19 cellular contexts compared by ENCODE assay signal in genomic region chr22:37617431-37617830, GRCh38. TPM values are rescaled to one million over a fixed set of nuclear protein-coding genes. Genes with fewer than 3 reads are reported as not detected.
DNase-seq lines count a peak whose midpoint lies in the region; ATAC-seq and TF ChIP-seq lines count a peak whose summit lies in the region.
"Had no signal": no experiment of that assay in that cellular context is flagged by ENCODE, and none has a peak within 500 bp of the region (broad histone marks: within the 10 kb centered on the region; RNA-seq: fewer than 3 reads in every experiment).

No MANE protein-coding gene starts in this region.

- CTCF ChIA-PET in HEK293 (lab: Yijun Ruan, JAX): interaction anchor here (0.7 to 2.9 kb wide), 5 partner anchors 10 to 603 kb away, joined by 3 to 19 read pairs (median 3); no protein-coding TSS in a partner anchor

- H3K36me3 Mint-ChIP-seq in endothelial cell (ENCODE audit: low read depth, unreplicated experiment): peaks cover 3% of the 10 kb centered on the region

- peaks cover 16 to 69% of the 10 kb centered on the region in 2 experiments for H3K36me3 ChIP-seq in HEK293 (ENCODE audit: control insufficient read depth in 2 of 2, insufficient read depth in 1 of 2, low read length in 2 of 2)
- no peaks in the 10 kb centered on the region for H3K36me3 ChIP-seq in SU-DHL-6 (ENCODE audit: low read length)
- H3K36me3 ChIP-seq in osteoblast (ENCODE audit: insufficient read depth, low read length): peaks cover 44% of the 10 kb centered on the region

- H3K27me3 Mint-ChIP-seq in endothelial cell (ENCODE audit: unreplicated experiment): peaks cover 5% of the 10 kb centered on the region

- no peaks in the 10 kb centered on the region for H3K9me3 ChIP-seq in HEK293 (ENCODE audit: control insufficient read depth, insufficient read depth, low read depth, low read length)
- no peaks in the 10 kb centered on the region for H3K9me3 ChIP-seq in SU-DHL-6 (ENCODE audit: insufficient read depth, low read length)
- H3K9me3 ChIP-seq in osteoblast (ENCODE audit: low read depth, low read length): no peaks in the 10 kb centered on the region
- H3K9me3 ChIP-seq: Caco-2 had no signal

- no peak for TF ChIP-seq CTCF in HEK293 (tag by site-specific recombination; IDR thresholded peaks at IDR 0.05)
- TF ChIP-seq CTCF in SU-DHL-6 (IDR thresholded peaks at IDR 0.05; ENCODE audit: insufficient read depth, low read length, poor library complexity, severe bottlenecking): no peak
- TF ChIP-seq CTCF in osteoblast (IDR thresholded peaks at IDR 0.05; ENCODE audit: extremely low read depth, low read depth, low read length): no peak
- no peak for TF ChIP-seq CTCF in endothelial cell (IDR thresholded peaks at IDR 0.05; ENCODE audit: unreplicated experiment)

- H3F3A ChIP-seq in SU-DHL-6 (ENCODE audit: insufficient read depth): no peaks in the 10 kb centered on the region

- H3K9me2 ChIP-seq in SU-DHL-6 (replicated peaks; ENCODE audit: insufficient read depth, low read length): no peaks in the 10 kb centered on the region

- no peaks in the 10 kb centered on the region for H3K4me1 Mint-ChIP-seq in endothelial cell (ENCODE audit: unreplicated experiment)
- H3K4me1 Mint-ChIP-seq: H9 had no signal

- POLR2A ChIA-PET in HEK293 (lab: Yijun Ruan, JAX): interaction anchor here (0.7 to 1.3 kb wide), 2 partner anchors 9 to 58 kb away, joined by 3 to 10 read pairs; partner anchors contain the start of gene GGA1

- H3K27ac Mint-ChIP-seq in endothelial cell (ENCODE audit: unreplicated experiment): no peak overlapping the region
- H3K27ac Mint-ChIP-seq: H9 had no signal

- H3K4me1 ChIP-seq in HEK293 (ENCODE audit: control insufficient read depth, insufficient read depth, low read length) (no peaks in the 10 kb centered on the region), osteoblast (ENCODE audit: insufficient read depth, low read length) (peaks cover 4% of the 10 kb centered on the region)
- H3K4me1 ChIP-seq: Caco-2 had no signal

- ATAC-seq in HG03196 (IDR thresholded peaks at IDR 0.05; ENCODE audit: unreplicated experiment): no peak
- ATAC-seq in HG02852 (IDR thresholded peaks at IDR 0.05; ENCODE audit: unreplicated experiment): no peak
- ATAC-seq: SK-N-SH treated with all-trans-retinoic acid at 6 μM for 48 hours had no signal

- H3K27me3 ChIP-seq in SU-DHL-6 (ENCODE audit: low read length): no peaks in the 10 kb centered on the region
- H3K27me3 ChIP-seq in osteoblast (ENCODE audit: insufficient read depth, low read length): no peaks in the 10 kb centered on the region

- H3K27ac ChIP-seq in HEK293 (ENCODE audit: extremely low read depth, low read depth, low read length): no peak overlapping the region
- peak overlapping the region; percentile 85 for H3K27ac ChIP-seq in SU-DHL-6 (ENCODE audit: low read depth, low read length)
- no peak overlapping the region for H3K27ac ChIP-seq in osteoblast (ENCODE audit: low read depth, low read length)
- H3K27ac ChIP-seq: PC-9 had no signal

- H2AFZ ChIP-seq in SU-DHL-6 (ENCODE audit: low read depth, low read length, severe bottlenecking): no peak overlapping the region
- no peak overlapping the region for H2AFZ ChIP-seq in osteoblast (ENCODE audit: low read length)
- H2AFZ ChIP-seq: PC-9 had no signal

- H3K9ac ChIP-seq in SU-DHL-6 (ENCODE audit: low read length): no peak overlapping the region; the same call in 1 of the 2 replicates

- no peaks in the 10 kb centered on the region for H3K9me3 Mint-ChIP-seq in endothelial cell (ENCODE audit: unreplicated experiment)
- H3K9me3 Mint-ChIP-seq: H9 had no signal

- DNase-seq in osteoblast (ENCODE audit: insufficient read length, low spot score, missing footprints) (peak; percentile 52), endothelial cell (ENCODE audit: low spot score) (no peak)
- DNase-seq: Caco-2, DMS153, GF-D8, H9, KBM-7, MV-4-11, NCI-H1694 treated with DMSO at 0.1 percent for 48 hours, NCI-H510A, NCI-H82, PC-9, SIG-M5, T-helper 1 cell had no signal

- H3K4me2 ChIP-seq in SU-DHL-6 (ENCODE audit: low read depth, low read length, poor library complexity, severe bottlenecking) (peak overlapping the region; percentile 53), osteoblast (ENCODE audit: insufficient read depth, low read length) (no peak overlapping the region)
- H3K4me2 ChIP-seq: PC-9 had no signal

- no peaks in the 10 kb centered on the region for H4K20me1 ChIP-seq in SU-DHL-6 (ENCODE audit: low read depth, low read length)
- peaks cover 4% of the 10 kb centered on the region for H4K20me1 ChIP-seq in osteoblast (ENCODE audit: insufficient read depth, low read length)

- H3K4me3 ChIP-seq in HEK293 (ENCODE audit: low read depth, low read length) (no peak overlapping the region), SU-DHL-6 (ENCODE audit: insufficient read depth, low read length, poor library complexity, severe bottlenecking) (no peak overlapping the region), osteoblast (ENCODE audit: insufficient read depth, low read length) (no peak overlapping the region)
- H3K4me3 ChIP-seq: PC-9 had no signal

- H3K79me2 ChIP-seq in SU-DHL-6 (ENCODE audit: insufficient read depth, low read length) (no peaks in the 10 kb centered on the region), osteoblast (ENCODE audit: insufficient read depth, low read length) (peaks cover 6% of the 10 kb centered on the region)

- H3K4me3 Mint-ChIP-seq in endothelial cell (ENCODE audit: unreplicated experiment): no peak overlapping the region
- H3K4me3 Mint-ChIP-seq: H9 had no signal

TF ChIP-seq in HEK293, 187 proteins besides CTCF, POLR2A, EP300 and RAD21:
- peak; percentile 88 for TF ChIP-seq ZNF121 (tag by site-specific recombination; IDR thresholded peaks at IDR 0.05)
- TF ChIP-seq ZNF23 (tag by site-specific recombination; IDR thresholded peaks at IDR 0.05; ENCODE audit: borderline replicate concordance): no peak

RNA-seq across cellular contexts. Expression of gene GGA1, which starts 8.8 kb away (rescaled TPM):
- 36.2 and 38.6 TPM in 2 replicates for total RNA-seq in osteoblast
- 63.6 TPM for total RNA-seq in endothelial cell (ENCODE audit: unreplicated experiment)

RNA-seq across cellular contexts. Expression of gene SH3BP1, which starts 22.0 kb away (rescaled TPM):
- total RNA-seq in osteoblast: 4.1 and 4.7 TPM in 2 replicates
- total RNA-seq in endothelial cell (ENCODE audit: unreplicated experiment): 11.6 TPM

RNA-seq across cellular contexts. Expression of gene LGALS2, which starts 37.5 kb away (rescaled TPM):
- not detected in 2 replicates for total RNA-seq in osteoblast
- not detected for total RNA-seq in endothelial cell (ENCODE audit: unreplicated experiment)
- total RNA-seq: H9, PC-9 had no signal

RNA-seq across cellular contexts. Expression of gene PDXP, which starts 41.1 kb away (rescaled TPM):
- total RNA-seq in osteoblast (5.0 and 5.8 TPM in 2 replicates), endothelial cell (ENCODE audit: unreplicated experiment) (13.4 TPM)

RNA-seq across cellular contexts. Expression of gene CDC42EP1, which starts 57.2 kb away (rescaled TPM):
- total RNA-seq in osteoblast (28.6 and 35.5 TPM in 2 replicates), endothelial cell (ENCODE audit: unreplicated experiment) (51.2 TPM)
